Comparison of ENCODE assay signal across 10 cellular contexts in genomic region chr12:48856379-48856778, GRCh38. TPM values are rescaled to one million over a fixed set of nuclear protein-coding genes. Genes with fewer than 3 reads are reported as not detected.
"Had no signal": no experiment of that assay in that cellular context is flagged by ENCODE, and none has a peak within 500 bp of the region (broad histone marks: within the 10 kb centered on the region; RNA-seq: fewer than 3 reads in every experiment).

No MANE protein-coding gene starts in this region.

- H3K36me3 ChIP-seq: HAP-1 had no signal

- FAIRE-seq: H54 had no signal

- H3K4me2 ChIP-seq: GM23338 had no signal

- H3K9me3 Mint-ChIP-seq: GM23338, H9, HFFc6 had no signal

- H3K4me3 Mint-ChIP-seq: GM23338, H9, HFFc6 had no signal

- H2AFZ ChIP-seq: GM23248, GM23338 had no signal

- ATAC-seq: GM23338, HCT116 had no signal

- DNase-seq: GM23248, GOT3, H7, H9, HCEC 1CT, HFFc6 had no signal

- H3K9me3 ChIP-seq: HAP-1 had no signal

- H3K4me3 ChIP-seq: GM23248, GM23338, HAP-1 had no signal

- H3K27ac Mint-ChIP-seq: GM23338, HFFc6 had no signal

- H3K27ac ChIP-seq: GM23248 had no signal

- H3K9ac ChIP-seq: GM23248 had no signal

RNA-seq across cellular contexts. Expression of gene RND1, which starts 9.3 kb away (rescaled TPM):
- polyA plus RNA-seq: GM23248 had no signal
